In the genomic region with DNA sequence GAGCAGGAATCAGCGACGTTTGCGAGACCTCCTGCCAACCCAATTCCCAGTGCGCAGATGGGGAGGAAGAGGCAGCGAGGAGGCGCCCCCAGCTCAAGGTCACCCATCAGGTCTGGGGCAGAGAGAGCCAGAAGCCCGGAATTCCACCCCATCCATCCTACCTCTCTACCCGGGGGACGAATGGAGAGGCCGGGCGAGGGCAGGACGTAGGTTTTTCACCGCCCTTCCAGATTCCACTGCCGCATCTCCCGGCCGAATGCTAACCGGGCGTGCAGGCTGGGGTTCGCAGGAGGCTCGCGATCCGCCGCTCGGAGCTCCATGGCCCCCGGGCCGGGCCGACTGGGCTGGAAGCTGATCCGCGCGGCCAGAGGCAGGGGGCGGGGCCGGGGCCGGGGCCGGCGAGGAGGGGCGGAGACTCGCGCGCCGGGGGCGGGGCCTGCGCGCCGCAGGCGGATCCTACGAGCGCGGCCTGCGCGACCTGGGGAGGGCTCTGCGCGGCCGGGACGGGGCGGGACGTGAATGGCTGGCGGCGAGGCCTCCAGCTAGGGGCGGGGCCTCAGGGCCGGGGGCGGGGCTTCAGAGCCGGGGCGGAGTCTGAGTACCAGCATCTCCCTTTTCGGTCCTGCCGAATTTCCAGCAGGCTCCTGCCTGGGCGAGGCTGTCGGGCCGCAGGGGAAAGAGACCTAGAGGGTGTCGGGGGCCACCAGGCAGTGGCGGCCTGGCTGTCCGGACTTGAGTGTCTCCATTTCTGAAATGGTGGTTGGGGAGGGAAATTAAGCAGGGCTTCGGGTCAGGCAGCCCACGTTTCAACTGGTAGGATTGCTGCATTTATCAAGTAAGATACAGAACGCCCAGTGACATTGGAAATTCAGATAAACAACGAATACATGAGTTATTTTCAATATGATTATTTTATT, we compare ENCODE assay signal across 8 cellular contexts. TPM values are rescaled to one million over a fixed set of nuclear protein-coding genes. Genes with fewer than 3 reads are reported as not detected.
A peak's percentile ranks its signal among the peaks of the same experiment; 100 is the strongest.
DNase-seq lines count a peak whose midpoint lies in the region; ATAC-seq, FAIRE-seq and TF ChIP-seq lines count a peak whose summit lies in the region.

A gene with protein sequence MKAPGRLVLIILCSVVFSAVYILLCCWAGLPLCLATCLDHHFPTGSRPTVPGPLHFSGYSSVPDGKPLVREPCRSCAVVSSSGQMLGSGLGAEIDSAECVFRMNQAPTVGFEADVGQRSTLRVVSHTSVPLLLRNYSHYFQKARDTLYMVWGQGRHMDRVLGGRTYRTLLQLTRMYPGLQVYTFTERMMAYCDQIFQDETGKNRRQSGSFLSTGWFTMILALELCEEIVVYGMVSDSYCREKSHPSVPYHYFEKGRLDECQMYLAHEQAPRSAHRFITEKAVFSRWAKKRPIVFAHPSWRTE (minus strand): TSS at position 377 of the 917 bp plus-strand sequence. CDS start 622 bp downstream, outside the sequence.

- peak; percentile 43; the same call in 1 of the 2 replicates for TF ChIP-seq POLR2A in A549 (IDR thresholded peaks at IDR 0.05; ENCODE audit: low read length)

- H3K9me3 Mint-ChIP-seq in central memory CD8-positive, alpha-beta T cell, result no peaks in the 10 kb centered on the region

- H3K27ac Mint-ChIP-seq in central memory CD8-positive, alpha-beta T cell (ENCODE audit: low read depth), result peak within 1 kb of the TSS; percentile 80

- H3K27ac ChIP-seq in A549, result peak within 1 kb of the TSS; percentile 82 to 90

- WGBS in A549 (ENCODE audit: missing lambda C conversion rate), result 11% methylated on average over 29 of the region's 75 CpGs

- H3K4me2 ChIP-seq in A549, result peak within 1 kb of the TSS; percentile 89

- peak within 1 kb of the TSS; percentile 82 for H3K4me3 Mint-ChIP-seq in central memory CD8-positive, alpha-beta T cell

- ATAC-seq in A549 (peak; percentile 42 to 74), GM18867 (IDR thresholded peaks at IDR 0.05; ENCODE audit: unreplicated experiment) (peak; percentile 71), HG03108 (IDR thresholded peaks at IDR 0.05; ENCODE audit: unreplicated experiment) (peak; percentile 68)
- ATAC-seq in activated CD4-positive, CD25-positive, alpha-beta regulatory T cell treated with anti-CD3 and anti-CD28 coated beads, Interleukin-2, amount 50 U/mL, for 24 hours, result peak; percentile 93 to 96
- ATAC-seq in central memory CD8-positive, alpha-beta T cell (replicated peaks; ENCODE audit: extremely low read depth, poor library complexity, severe bottlenecking), result peak; percentile 90

- TF ChIP-seq RAD21 in A549 (conservative IDR thresholded peaks at IDR 0.05 in 1 of 2, IDR thresholded peaks at IDR 0.05 in 1 of 2), result no peak

- H3K4me1 Mint-ChIP-seq in central memory CD8-positive, alpha-beta T cell, result peaks cover 47% of the 10 kb centered on the region

- peaks cover 72% of the 10 kb centered on the region for H3K4me1 ChIP-seq in A549

- CTCF ChIA-PET in A549 (lab: Yijun Ruan, JAX), result interaction anchor here (0.7 to 2.9 kb wide), 9 partner anchors 16 to 413 kb away, joined by 3 to 16 read pairs (median 3); a partner anchor contains a TSS

- DNase-seq in A549 (ENCODE audit: low read depth in 1 of 2, low spot score in 1 of 2) (peak; percentile 74 to 89), NCI-H345 (lab: John Stamatoyannopoulos, UW) (peak; percentile 92), islet precursor cell (peak; percentile 96)
- peak; percentile 82 to 84 for DNase-seq in central memory CD8-positive, alpha-beta T cell (ENCODE audit: low spot score in 2 of 2)
- peak; percentile 98 for DNase-seq in stimulated activated CD4-positive, alpha-beta T cell treated with anti-CD3 and anti-CD28 coated beads, Interleukin-12 subunit alpha, Interleukin-12 subunit beta, amount 100 ng/mL, for 4 hours

- peak within 1 kb of the TSS; percentile 65 for H3K4me3 ChIP-seq in A549

- peaks cover 25% of the 10 kb centered on the region for H3K36me3 Mint-ChIP-seq in central memory CD8-positive, alpha-beta T cell (ENCODE audit: insufficient read depth)

- H3K9me3 ChIP-seq in A549, result no peaks in the 10 kb centered on the region

- H3K27me3 Mint-ChIP-seq in central memory CD8-positive, alpha-beta T cell, result no peaks in the 10 kb centered on the region

- no peak for FAIRE-seq in A549 (lab: Jason Lieb, UNC)

- TF ChIP-seq CTCF in A549 (IDR thresholded peaks at IDR 0.05), result no peak

- TF ChIP-seq EP300 in A549 (IDR thresholded peaks at IDR 0.05), result no peak

- POLR2A ChIA-PET in A549 (lab: Yijun Ruan, JAX), result interaction anchor here (0.6 to 1.3 kb wide), 12 partner anchors 11 to 1112 kb away, joined by 3 to 6 read pairs (median 3); a partner anchor contains a TSS

TF ChIP-seq in A549, 52 proteins besides CTCF, POLR2A, EP300 and RAD21:
- TF ChIP-seq KDM5A (IDR thresholded peaks at IDR 0.05) (no peak), JUN (IDR thresholded peaks at IDR 0.05) (peak in 1 of 2 experiments; percentile 53; a peak in 2 of 5 replicates)

RNA-seq across cellular contexts. Expression of the gene that starts here (rescaled TPM):
- 11.0 and 12.5 TPM in 2 replicates for polyA plus RNA-seq in A549 (2011; rRNA removed)
- polyA plus RNA-seq in A549 (2012; cell fraction: cytosol; rRNA removed), result 21.5 and 29.4 TPM in 2 replicates
- polyA plus RNA-seq in A549 (2012; cell fraction: nucleus; rRNA removed), result 28.7 and 46.1 TPM in 2 replicates
- 18.1 to 25.4 TPM (median 24.8 TPM) in 3 replicates for polyA plus RNA-seq in A549 (2017; fragmentation: RNase III; extraction: RNeasy Plus Mini Kit Qiagen cat#74134 plus additional on column Dnase treatment)
- polyA minus RNA-seq in A549 (2011; rRNA and poly(A)+ RNA removed), result 17.6 and 18.1 TPM in 2 replicates

Comparison
In these comparisons a context has a peak if more than half of its experiments do, and no peak if none do; other contexts are left out.
1. Peak in every context shown above with its lines: DNase-seq, ATAC-seq, H3K4me3 ChIP-seq and H3K27ac ChIP-seq.